Comparison of ENCODE assay signal across 15 cellular contexts in genomic region chr2:117936871-117937428, GRCh38.
"Had no signal": no experiment of that assay in that cellular context is flagged by ENCODE, and none has a peak within 500 bp of the region (broad histone marks: within the 10 kb centered on the region; RNA-seq: fewer than 3 reads in every experiment).

No MANE protein-coding gene starts in this region.

- H3K27me3 ChIP-seq: colonic mucosa, pancreas, tibial artery, vagina had no signal

- H3K4me1 ChIP-seq: colonic mucosa, pancreas, tibial artery, vagina had no signal

- H3K9me3 ChIP-seq: colonic mucosa, pancreas, tibial artery, vagina had no signal

- H3K27ac ChIP-seq: colonic mucosa, pancreas, skin epidermis, tibial artery, vagina had no signal

- DNase-seq: activated CD4-positive, alpha-beta memory T cell treated with anti-CD3 and anti-CD28 coated beads, Interleukin-2, amount 10 ng/mL, durations not matched to agents 7 days and 5 days; activated CD4-positive, CD25-positive, alpha-beta regulatory T cell treated with anti-CD3 and anti-CD28 coated beads, Interleukin-2, amount 50 U/mL, for 72 hours; activated CD8-positive, alpha-beta memory T cell treated with anti-CD3 and anti-CD28 coated beads, Interleukin-2, amount 50 U/mL, for 4 hours; activated naive CD4-positive, alpha-beta T cell treated with Interleukin-2 at 50 U/mL for 16 hours; colonic mucosa; effector CD4-positive, alpha-beta T cell; immature natural killer cell; mesenchymal stem cell; pancreas; retina; tibial artery had no signal

- H3K27ac Mint-ChIP-seq: activated CD4-positive, alpha-beta memory T cell treated with anti-CD3 and anti-CD28 coated beads, Interleukin-2, amount 10 ng/mL, durations not matched to agents 7 days and 5 days; T-helper 2 cell treated with Interferon-gamma antibody and Interleukin-4, amounts not matched to agents 5 μg/mL and 100 μg/mL, for 36 hours had no signal

- H3K9me3 Mint-ChIP-seq: activated CD4-positive, alpha-beta memory T cell treated with anti-CD3 and anti-CD28 coated beads, Interleukin-2, amount 10 ng/mL, durations not matched to agents 7 days and 5 days; immature natural killer cell; neural crest cell; T-helper 2 cell treated with Interferon-gamma antibody and Interleukin-4, amounts not matched to agents 5 μg/mL and 100 μg/mL, for 36 hours had no signal

- H3K4me3 Mint-ChIP-seq: activated CD4-positive, alpha-beta memory T cell treated with anti-CD3 and anti-CD28 coated beads, Interleukin-2, amount 10 ng/mL, durations not matched to agents 7 days and 5 days; immature natural killer cell; neural crest cell; T-helper 2 cell treated with Interferon-gamma antibody and Interleukin-4, amounts not matched to agents 5 μg/mL and 100 μg/mL, for 36 hours had no signal

- H3K4me3 ChIP-seq: colonic mucosa, pancreas, skin epidermis, tibial artery, vagina had no signal

- H3K4me1 Mint-ChIP-seq: activated CD4-positive, alpha-beta memory T cell treated with anti-CD3 and anti-CD28 coated beads, Interleukin-2, amount 10 ng/mL, durations not matched to agents 7 days and 5 days; neural crest cell had no signal

- H3K27me3 Mint-ChIP-seq: activated CD4-positive, alpha-beta memory T cell treated with anti-CD3 and anti-CD28 coated beads, Interleukin-2, amount 10 ng/mL, durations not matched to agents 7 days and 5 days had no signal
